In genomic region chr14:77142289-77142814, GRCh38 we compare ENCODE assay signal across 17 cellular contexts. TPM values are rescaled to one million over a fixed set of nuclear protein-coding genes. Genes with fewer than 3 reads are reported as not detected.
DNase-seq lines count a peak whose midpoint lies in the region; ATAC-seq and TF ChIP-seq lines count a peak whose summit lies in the region.
"Had no signal": no experiment of that assay in that cellular context is flagged by ENCODE, and none has a peak within 500 bp of the region (broad histone marks: within the 10 kb centered on the region; RNA-seq: fewer than 3 reads in every experiment).

No MANE protein-coding gene starts in this region.

- H3K27ac Mint-ChIP-seq in glutamatergic neuron (ENCODE audit: unreplicated experiment) (peak overlapping the region; percentile 98), neural progenitor cell (no peak overlapping the region)
- H3K27ac Mint-ChIP-seq: activated CD4-positive, alpha-beta T cell treated with anti-CD3 and anti-CD28 coated beads, Interleukin-2, amount 10 ng/mL, durations not matched to agents 24 days and 14 days; T-helper 1 cell treated with Interleukin-12 subunit alpha and Interleukin-12 subunit beta and Interleukin-4 antibody, amounts not matched to agents 30 μg/mL and 1 μg/mL, for 36 hours had no signal

- H3K9me3 ChIP-seq in neural progenitor cell (ENCODE audit: low read depth) = no peaks in the 10 kb centered on the region
- H3K9me3 ChIP-seq: right atrium auricular region, upper lobe of left lung had no signal

- peaks cover 98% of the 10 kb centered on the region for H3K27me3 ChIP-seq in neural progenitor cell

- peak overlapping the region; percentile 76 for H3K4me3 ChIP-seq in neural progenitor cell

- no peaks in the 10 kb centered on the region for H3K36me3 ChIP-seq in neural progenitor cell
- H3K36me3 ChIP-seq: right atrium auricular region, upper lobe of left lung had no signal

- no peak for TF ChIP-seq CTCF in glutamatergic neuron (IDR thresholded peaks at IDR 0.05; ENCODE audit: partially characterized antibody, unreplicated experiment)
- no peak for TF ChIP-seq CTCF in neural progenitor cell (IDR thresholded peaks at IDR 0.05)

- H3K4me3 Mint-ChIP-seq in glutamatergic neuron (ENCODE audit: unreplicated experiment) (peak overlapping the region; percentile 83), neural progenitor cell (peak overlapping the region; percentile 88)
- H3K4me3 Mint-ChIP-seq: activated T-helper 1 cell treated with anti-CD3 and anti-CD28 coated beads, Interleukin-12 subunit alpha, Interleukin-12 subunit beta, Interleukin-2, Interleukin-4 antibody, amounts not matched to agents 30 ng/mL and 10 ng/mL and 1 ng/mL, durations not matched to agents 14 hours and 24 hours and 36 hours had no signal

- H3K27me3 Mint-ChIP-seq in glutamatergic neuron (ENCODE audit: unreplicated experiment) (peaks cover 27% of the 10 kb centered on the region), neural progenitor cell (ENCODE audit: insufficient read depth, low read depth) (peaks cover 58% of the 10 kb centered on the region)

- H2AFZ ChIP-seq in neural progenitor cell (replicated peaks) = no peak overlapping the region

- no peak overlapping the region for H3K9ac ChIP-seq in neural progenitor cell

- H3F3A ChIP-seq in neural progenitor cell (ENCODE audit: low read depth) = peaks cover 32% of the 10 kb centered on the region

- H3K27ac ChIP-seq in neural progenitor cell = no peak overlapping the region
- H3K27ac ChIP-seq: right atrium auricular region, upper lobe of left lung had no signal

- H3K4me1 Mint-ChIP-seq in glutamatergic neuron (ENCODE audit: low read depth, unreplicated experiment) = peaks cover 53% of the 10 kb centered on the region
- H3K4me1 Mint-ChIP-seq in neural progenitor cell = peaks cover 52% of the 10 kb centered on the region

- ATAC-seq in SK-N-SH treated with all-trans-retinoic acid at 6 μM for 48 hours = no peak

- DNase-seq in D341Med (ENCODE audit: low spot score) (peak; percentile 78), NCI-H82 (lab: John Stamatoyannopoulos, UW) (peak; percentile 98), glutamatergic neuron (no peak), neural progenitor cell (ENCODE audit: low spot score) (peak; percentile 77), HK-2 (ENCODE audit: unreplicated experiment) (no peak), NCI-H748 treated with DMSO at 0.1 percent for 48 hours (lab: John Stamatoyannopoulos, UW) (no peak)
- DNase-seq: activated CD4-positive, alpha-beta T cell treated with anti-CD3 and anti-CD28 coated beads, Interleukin-2, amount 10 ng/mL, durations not matched to agents 24 days and 14 days; foreskin melanocyte; IMR-90; kidney; stimulated activated CD4-positive, alpha-beta T cell treated with anti-CD3 and anti-CD28 coated beads, Interleukin-2, amount 100 ng/mL, for 24 hours; upper lobe of left lung had no signal

- H3K4me2 ChIP-seq in neural progenitor cell = peak overlapping the region; percentile 100

- peaks cover 27% of the 10 kb centered on the region for H3K9me3 Mint-ChIP-seq in glutamatergic neuron (ENCODE audit: unreplicated experiment)
- H3K9me3 Mint-ChIP-seq in neural progenitor cell = no peaks in the 10 kb centered on the region
- H3K9me3 Mint-ChIP-seq: activated CD4-positive, alpha-beta T cell treated with anti-CD3 and anti-CD28 coated beads, Interleukin-2, amount 10 ng/mL, durations not matched to agents 24 days and 14 days; activated T-helper 1 cell treated with anti-CD3 and anti-CD28 coated beads, Interleukin-12 subunit alpha, Interleukin-12 subunit beta, Interleukin-2, Interleukin-4 antibody, amounts not matched to agents 30 ng/mL and 10 ng/mL and 1 ng/mL, durations not matched to agents 14 hours and 24 hours and 36 hours; T-helper 1 cell treated with Interleukin-12 subunit alpha and Interleukin-12 subunit beta and Interleukin-4 antibody, amounts not matched to agents 30 μg/mL and 1 μg/mL, for 36 hours had no signal

- peaks cover 18% of the 10 kb centered on the region for H3K4me1 ChIP-seq in neural progenitor cell

- no peaks in the 10 kb centered on the region for H3K36me3 Mint-ChIP-seq in glutamatergic neuron (ENCODE audit: unreplicated experiment)
- no peaks in the 10 kb centered on the region for H3K36me3 Mint-ChIP-seq in neural progenitor cell

- no peaks in the 10 kb centered on the region for H3K79me2 ChIP-seq in neural progenitor cell (ENCODE audit: low read depth)

- peaks cover 37% of the 10 kb centered on the region for H4K20me1 ChIP-seq in neural progenitor cell (ENCODE audit: low read depth)

TF ChIP-seq in SK-N-SH treated with all-trans-retinoic acid at 6 μM for 48 hours, 23 proteins besides CTCF, POLR2A, EP300 and RAD21 (continues in another document):
- TF ChIP-seq, protein P1, sequence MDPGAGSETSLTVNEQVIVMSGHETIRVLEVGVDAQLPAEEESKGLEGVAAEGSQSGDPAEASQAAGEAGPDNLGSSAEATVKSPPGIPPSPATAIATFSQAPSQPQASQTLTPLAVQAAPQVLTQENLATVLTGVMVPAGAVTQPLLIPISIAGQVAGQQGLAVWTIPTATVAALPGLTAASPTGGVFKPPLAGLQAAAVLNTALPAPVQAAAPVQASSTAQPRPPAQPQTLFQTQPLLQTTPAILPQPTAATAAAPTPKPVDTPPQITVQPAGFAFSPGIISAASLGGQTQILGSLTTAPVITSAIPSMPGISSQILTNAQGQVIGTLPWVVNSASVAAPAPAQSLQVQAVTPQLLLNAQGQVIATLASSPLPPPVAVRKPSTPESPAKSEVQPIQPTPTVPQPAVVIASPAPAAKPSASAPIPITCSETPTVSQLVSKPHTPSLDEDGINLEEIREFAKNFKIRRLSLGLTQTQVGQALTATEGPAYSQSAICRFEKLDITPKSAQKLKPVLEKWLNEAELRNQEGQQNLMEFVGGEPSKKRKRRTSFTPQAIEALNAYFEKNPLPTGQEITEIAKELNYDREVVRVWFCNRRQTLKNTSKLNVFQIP (CRISPR knock-in tag; IDR thresholded peaks at IDR 0.05; ENCODE audit: borderline replicate concordance, low read depth) = no peak
- TF ChIP-seq TCF4 (CRISPR knock-in tag; IDR thresholded peaks at IDR 0.05; ENCODE audit: borderline replicate concordance) (no peak), ESRRG (CRISPR knock-in tag; IDR thresholded peaks at IDR 0.05) (no peak), PATZ1 (CRISPR knock-in tag; IDR thresholded peaks at IDR 0.05; ENCODE audit: borderline replicate concordance) (no peak), ZFP3 (CRISPR knock-in tag; IDR thresholded peaks at IDR 0.05) (no peak), TSHZ2 (CRISPR knock-in tag; IDR thresholded peaks at IDR 0.05) (no peak), TOX (CRISPR knock-in tag; IDR thresholded peaks at IDR 0.05; ENCODE audit: borderline replicate concordance) (no peak)

RNA-seq across cellular contexts. Expression of gene ZDHHC22, which starts 0.8 kb away (rescaled TPM):
- total RNA-seq in glutamatergic neuron (ENCODE audit: unreplicated experiment) (77.3 TPM), neural progenitor cell (ENCODE audit: low replicate concordance) (0.07 and 0.31 TPM in 2 replicates)
- total RNA-seq: activated CD4-positive, alpha-beta T cell treated with anti-CD3 and anti-CD28 coated beads, Interleukin-2, amount 10 ng/mL, durations not matched to agents 24 days and 14 days; activated T-helper 1 cell treated with anti-CD3 and anti-CD28 coated beads, Interleukin-12 subunit alpha, Interleukin-12 subunit beta, Interleukin-2, Interleukin-4 antibody, amounts not matched to agents 30 ng/mL and 10 ng/mL and 1 ng/mL, durations not matched to agents 14 hours and 24 hours and 36 hours; IMR-90; kidney; right atrium auricular region; RPMI7951 had no signal

RNA-seq across cellular contexts. Expression of gene TMEM63C, which starts 39.2 kb away (rescaled TPM):
- total RNA-seq in glutamatergic neuron (ENCODE audit: unreplicated experiment) (39.9 TPM), neural progenitor cell (ENCODE audit: low replicate concordance) (1.1 and 1.5 TPM in 2 replicates)
- total RNA-seq: RPMI7951 had no signal

RNA-seq across cellular contexts. Expression of gene CIPC, which starts 44.3 kb away (rescaled TPM):
- 22.3 TPM for total RNA-seq in glutamatergic neuron (ENCODE audit: unreplicated experiment)
- total RNA-seq in neural progenitor cell (ENCODE audit: low replicate concordance) = 22.5 and 24.3 TPM in 2 replicates

Comparison
In these comparisons a context has a peak if more than half of its experiments do, and no peak if none do; other contexts are left out.
1. DNase-seq: peak in D341Med (single experiment), NCI-H82 (single experiment) and neural progenitor cell (single experiment); none in glutamatergic neuron (single experiment), HK-2 (single experiment) and NCI-H748 treated with DMSO at 0.1 percent for 48 hours (single experiment).
2. RNA of gene ZDHHC22, which starts 0.8 kb away (total RNA-seq): 77.3 TPM in glutamatergic neuron (single experiment); 0.07 to 0.31 TPM in neural progenitor cell; every median in the first group is over 10 times any median in the second.
3. RNA of gene TMEM63C, which starts 39.2 kb away (total RNA-seq): 39.9 TPM in glutamatergic neuron (single experiment); 1.1 to 1.5 TPM in neural progenitor cell; every median in the first group is over 10 times any median in the second.